ENCODE assay signal across 15 cellular contexts in genomic region chr16:67961551-67961957, GRCh38. TPM values are rescaled to one million over a fixed set of nuclear protein-coding genes. Genes with fewer than 3 reads are reported as not detected.
DNase-seq lines count a peak whose midpoint lies in the region; ATAC-seq, FAIRE-seq and TF ChIP-seq lines count a peak whose summit lies in the region.
"Had no signal": no experiment of that assay in that cellular context is flagged by ENCODE, and none has a peak within 500 bp of the region (broad histone marks: within the 10 kb centered on the region; RNA-seq: fewer than 3 reads in every experiment).

No MANE protein-coding gene starts in this region.

- TF ChIP-seq CTCF in K562 (IDR thresholded peaks at IDR 0.05 in 2 of 3, conservative IDR thresholded peaks at IDR 0.05 in 1 of 3; ENCODE audit: insufficient read depth in 2 of 3, low read depth in 1 of 3, low read length in 3 of 3), result no peak

- H3K9me3 ChIP-seq in K562 (replicated peaks; ENCODE audit: control insufficient read depth, insufficient read depth, low read depth, low read length), result no peaks in the 10 kb centered on the region
- no peaks in the 10 kb centered on the region for H3K9me3 ChIP-seq in CD4-positive, alpha-beta memory T cell (ENCODE audit: control insufficient read depth in 1 of 2, low read length in 2 of 2)

- peaks cover 0 to 14% (median 3%) of the 10 kb centered on the region in 4 donors for H3K4me1 Mint-ChIP-seq in CD4-positive, alpha-beta memory T cell

- in situ Hi-C loops in K562 (cut with MboI), result no loop called here

- FAIRE-seq in K562 (lab: Jason Lieb, UNC) (no peak), GM12892 (lab: Jason Lieb, UNC) (no peak)
- FAIRE-seq: endothelial cell of umbilical vein, islet of Langerhans had no signal

- H3K9ac ChIP-seq in K562 (ENCODE audit: insufficient read depth in 1 of 2, low read depth in 2 of 2, low read length in 2 of 2), result 0 out of 4 replicates have a peak overlapping the region, but pooled peaks of 1 of the 2 experiments have one; percentile 24

- peaks cover 14 to 38% of the 10 kb centered on the region in 2 experiments; a peak in 4 of 5 replicates for H3K4me1 ChIP-seq in K562 (replicated peaks in 1 of 2; ENCODE audit: control insufficient read depth in 2 of 2, insufficient read depth in 2 of 2, low read length in 2 of 2)
- H3K4me1 ChIP-seq in CD4-positive, alpha-beta memory T cell (ENCODE audit: insufficient read depth, low read length), result peaks cover 3% of the 10 kb centered on the region

- no peak overlapping the region for H3K4me2 ChIP-seq in K562 (ENCODE audit: insufficient read depth, low read length)

- H3K27me3 ChIP-seq in K562 (ENCODE audit: control insufficient read depth in 2 of 2, insufficient read depth in 2 of 2, low read length in 2 of 2), result no peaks in the 10 kb centered on the region
- H3K27me3 ChIP-seq in CD4-positive, alpha-beta memory T cell (ENCODE audit: insufficient read depth, low read length), result no peaks in the 10 kb centered on the region

- no peaks in the 10 kb centered on the region for H3K27me3 Mint-ChIP-seq in CD4-positive, alpha-beta memory T cell
- H3K27me3 Mint-ChIP-seq: activated CD4-positive, alpha-beta memory T cell treated with anti-CD3 and anti-CD28 coated beads, Interleukin-2, amount 10 ng/mL, durations not matched to agents 7 days and 5 days had no signal

- TF ChIP-seq POLR2A in K562 (conservative IDR thresholded peaks at IDR 0.05) (no peak), erythroblast (IDR thresholded peaks at IDR 0.05; ENCODE audit: low read length) (no peak), GM12892 (IDR thresholded peaks at IDR 0.05; ENCODE audit: low read depth, low read length) (no peak)

- peaks cover 9% of the 10 kb centered on the region for H3K9me1 ChIP-seq in K562 (ENCODE audit: control insufficient read depth, insufficient read depth, low read length)

- peaks cover 73% of the 10 kb centered on the region; the same call in 2 of the 3 replicates for H3K36me3 ChIP-seq in K562 (ENCODE audit: control insufficient read depth, insufficient read depth, low read length)
- peaks cover 18% of the 10 kb centered on the region for H3K36me3 ChIP-seq in CD4-positive, alpha-beta memory T cell (ENCODE audit: insufficient read depth, low read length)

- DNase-seq in COR-L47 (lab: John Stamatoyannopoulos, UW), result peak; percentile 100
- DNase-seq in NCI-H2029 treated with DMSO at 0.1 percent for 48 hours (lab: John Stamatoyannopoulos, UW), result peak; percentile 80
- no peak for DNase-seq in K562 (ENCODE audit: extremely low read depth in 1 of 4, low spot score in 3 of 4)
- peak; percentile 73 for DNase-seq in mucosa of gallbladder (ENCODE audit: low spot score)
- DNase-seq in NCI-H1694 treated with DMSO at 0.1 percent for 48 hours (lab: John Stamatoyannopoulos, UW), result no peak
- DNase-seq in CD4-positive, alpha-beta memory T cell, result no peak
- DNase-seq in erythroblast (lab: John Stamatoyannopoulos, UW), result no peak
- DNase-seq in GM12892 (ENCODE audit: insufficient read length), result no peak
- DNase-seq: activated CD4-positive, alpha-beta memory T cell treated with anti-CD3 and anti-CD28 coated beads, Interleukin-2, amount 10 ng/mL, durations not matched to agents 7 days and 5 days; amniotic stem cell; H9 had no signal

- H3K9me3 Mint-ChIP-seq in CD4-positive, alpha-beta memory T cell, result peaks cover 0 to 2% (median 0%) of the 10 kb centered on the region in 8 donors
- H3K9me3 Mint-ChIP-seq: activated CD4-positive, alpha-beta memory T cell treated with anti-CD3 and anti-CD28 coated beads, Interleukin-2, amount 10 ng/mL, durations not matched to agents 7 days and 5 days; H9 had no signal

- peaks cover 7% of the 10 kb centered on the region; the same call in 2 of the 3 replicates for H3K79me2 ChIP-seq in K562 (ENCODE audit: control insufficient read depth, insufficient read depth, low read length)

- no peak overlapping the region for H2AFZ ChIP-seq in K562 (ENCODE audit: low read depth, low read length)

- peaks cover 18% of the 10 kb centered on the region for H4K20me1 ChIP-seq in K562 (replicated peaks; ENCODE audit: control insufficient read depth, insufficient read depth, low read length)

- no peak overlapping the region for H3K4me3 Mint-ChIP-seq in CD4-positive, alpha-beta memory T cell
- H3K4me3 Mint-ChIP-seq: activated CD4-positive, alpha-beta memory T cell treated with anti-CD3 and anti-CD28 coated beads, Interleukin-2, amount 10 ng/mL, durations not matched to agents 7 days and 5 days; H9 had no signal

- no peak for TF ChIP-seq RAD21 in K562 (CRISPR knock-in tag; conservative IDR thresholded peaks at IDR 0.05 in 1 of 2, IDR thresholded peaks at IDR 0.05 in 1 of 2)

- ATAC-seq in K562, result no peak

- POLR2A ChIA-PET in K562 (lab: Yijun Ruan, JAX), result no interaction called here
- POLR2A ChIA-PET in CD4-positive, alpha-beta memory T cell (lab: Charles Lee; ENCODE audit: partially characterized antibody), result no interaction called here

- CTCF ChIA-PET in K562 (lab: Yijun Ruan, JAX; ENCODE audit: low intra/inter-chr PET ratio), result no interaction called here
- CTCF ChIA-PET in CD4-positive, alpha-beta memory T cell (lab: Charles Lee; ENCODE audit: partially characterized antibody), result interaction anchor here (1.2 kb wide), 1 partner anchor 145 kb away, joined by 6 read pairs; no protein-coding TSS in a partner anchor

- H3K27ac Mint-ChIP-seq in CD4-positive, alpha-beta memory T cell, result no peak overlapping the region
- H3K27ac Mint-ChIP-seq: activated CD4-positive, alpha-beta memory T cell treated with anti-CD3 and anti-CD28 coated beads, Interleukin-2, amount 10 ng/mL, durations not matched to agents 7 days and 5 days had no signal

- WGBS in K562 (ENCODE audit: insufficient coverage, low coverage, missing lambda C conversion rate), result 95% methylated on average over 9 of the region's 13 CpGs

- intact Hi-C loops in K562 (cut with micrococcal nuclease), result no loop called here
- intact Hi-C loops in CD4-positive, alpha-beta memory T cell (cut with micrococcal nuclease), result no loop called here

- TF ChIP-seq EP300 in K562 (IDR thresholded peaks at IDR 0.05; ENCODE audit: low read length), result no peak

- no TSS peak for BruUV-seq in K562 (replicated peaks; lab: Mats Ljungman, UMichigan)

- H3K36me3 Mint-ChIP-seq in CD4-positive, alpha-beta memory T cell, result peaks cover 10 to 20% of the 10 kb centered on the region in 2 donors

- H3K27ac ChIP-seq in K562 (ENCODE audit: extremely low read depth, low read depth, low read length), result no peak overlapping the region
- H3K27ac ChIP-seq in CD4-positive, alpha-beta memory T cell (ENCODE audit: low read depth, low read length), result no peak overlapping the region

- H3K4me3 ChIP-seq in K562, result no peak overlapping the region
- H3K4me3 ChIP-seq in CD4-positive, alpha-beta memory T cell (ENCODE audit: low read length in 2 of 2), result no peak overlapping the region

RNA-seq across cellular contexts. Expression of gene SLC12A4, which starts 6.9 kb away (rescaled TPM):
- 178 and 539 TPM in 2 replicates for total RNA-seq in K562 (2011; cell fraction: chromatin; rRNA removed; ENCODE audit: low replicate concordance)
- 265 and 279 TPM in 2 replicates for total RNA-seq in K562 (2011; cell fraction: nucleolus; rRNA removed)
- 167 and 175 TPM in 2 replicates for total RNA-seq in K562 (2011; cell fraction: nucleoplasm; rRNA removed)
- 15.0 and 16.9 TPM in 2 replicates for total RNA-seq in K562 (2014; rRNA removed)
- 9.9 and 10.0 TPM in 2 replicates for total RNA-seq in K562 (2014; rRNA removed; fragmentation: Illumina TruSeq; extraction: Trizol)
- total RNA-seq in K562 (2015; rRNA removed; fragmentation: Illumina TruSeq; extraction: Trizol), result 10.4 and 11.6 TPM in 2 replicates
- total RNA-seq in K562 (2021), result 32.8 and 43.5 TPM in 2 replicates
- polyA plus RNA-seq in K562 (2011; rRNA removed), result 22.9 and 48.4 TPM in 2 replicates
- 30.2 and 36.7 TPM in 2 replicates for polyA plus RNA-seq in K562 (2011; cell fraction: cytosol; rRNA removed)
- polyA plus RNA-seq in K562 (2011; cell fraction: nucleus; rRNA removed), result 238 and 295 TPM in 2 replicates
- 24.3 and 29.4 TPM in 2 replicates for polyA plus RNA-seq in K562 (2012)
- polyA plus RNA-seq in K562 (2014; fragmentation: Illumina TruSeq; extraction: Trizol), result 24.1 and 30.0 TPM in 2 replicates
- 1 to 10 TPM in 1 of 2 experiments, under 1 TPM in 1; 0.75 to 1.8 TPM for polyA plus RNA-seq in K562 (2014; fragmentation: Nextera tagmentation; extraction: Ambion mirVana)
- 25.1 and 32.7 TPM in 2 replicates for polyA plus RNA-seq in K562 (2014; rRNA removed)
- 24.9 and 34.3 TPM in 2 replicates for polyA minus RNA-seq in K562 (2011; rRNA and poly(A)+ RNA removed)
- 24.5 and 42.6 TPM in 2 replicates for polyA minus RNA-seq in K562 (2011; cell fraction: cytosol; rRNA and poly(A)+ RNA removed)
- 67.9 and 90.5 TPM in 2 replicates for polyA minus RNA-seq in K562 (2011; cell fraction: nucleus; rRNA and poly(A)+ RNA removed)
- total RNA-seq in mucosa of gallbladder, result 76.6 TPM
- total RNA-seq in CD4-positive, alpha-beta memory T cell, result 10 to 100 TPM; 33.2 to 33.5 TPM
- polyA plus RNA-seq in CD4-positive, alpha-beta memory T cell, result 1 to 10 TPM; 4.0 to 5.1 TPM
- polyA plus RNA-seq in GM12892 (2012; ENCODE audit: missing spikeins), result 22.4 TPM

RNA-seq across cellular contexts. Expression of gene LCAT, which starts 17.6 kb away (rescaled TPM):
- 40.9 and 121 TPM in 2 replicates for total RNA-seq in K562 (2011; cell fraction: chromatin; rRNA removed; ENCODE audit: low replicate concordance)
- 59.7 and 75.9 TPM in 2 replicates for total RNA-seq in K562 (2011; cell fraction: nucleolus; rRNA removed)
- total RNA-seq in K562 (2011; cell fraction: nucleoplasm; rRNA removed), result 41.1 and 47.6 TPM in 2 replicates
- total RNA-seq in K562 (2014; rRNA removed) (6.8 and 9.0 TPM in 2 replicates), K562 (2014; rRNA removed; fragmentation: Illumina TruSeq; extraction: Trizol) (3.0 and 3.2 TPM in 2 replicates), K562 (2015; rRNA removed; fragmentation: Illumina TruSeq; extraction: Trizol) (4.1 and 4.5 TPM in 2 replicates), K562 (2021) (14.2 and 21.0 TPM in 2 replicates), mucosa of gallbladder (30.3 TPM)
- polyA plus RNA-seq in K562 (2011; rRNA removed) (6.7 and 14.9 TPM in 2 replicates), K562 (2014; fragmentation: Illumina TruSeq; extraction: Trizol) (5.0 and 5.6 TPM in 2 replicates), K562 (2014; fragmentation: Nextera tagmentation; extraction: Ambion mirVana) (under 1 TPM; 0.46 to 0.94 TPM), K562 (2014; rRNA removed) (7.6 and 14.9 TPM in 2 replicates)
- polyA plus RNA-seq in K562 (2011; cell fraction: cytosol; rRNA removed), result 9.5 and 10.8 TPM in 2 replicates
- polyA plus RNA-seq in K562 (2011; cell fraction: nucleus; rRNA removed), result 72.6 and 86.1 TPM in 2 replicates
- 14.1 and 15.5 TPM in 2 replicates for polyA plus RNA-seq in K562 (2012)
- 1.5 and 2.2 TPM in 2 replicates for polyA minus RNA-seq in K562 (2011; rRNA and poly(A)+ RNA removed)
- polyA minus RNA-seq in K562 (2011; cell fraction: cytosol; rRNA and poly(A)+ RNA removed), result 2.3 and 6.2 TPM in 2 replicates
- polyA minus RNA-seq in K562 (2011; cell fraction: nucleus; rRNA and poly(A)+ RNA removed), result 8.9 and 10.0 TPM in 2 replicates
- total RNA-seq in CD4-positive, alpha-beta memory T cell, result 10 to 100 TPM; 18.2 to 20.3 TPM
- 1 to 10 TPM in 1 of 2 donors, not detected in 1; 1.9 TPM for polyA plus RNA-seq in CD4-positive, alpha-beta memory T cell
- polyA plus RNA-seq in GM12892 (2012; ENCODE audit: missing spikeins), result 11.3 TPM

RNA-seq across cellular contexts. Expression of gene DPEP3, which starts 18.7 kb away (rescaled TPM):
- not detected in 2 replicates for total RNA-seq in K562 (2011; cell fraction: chromatin; rRNA removed; ENCODE audit: low replicate concordance)
- not detected in 2 replicates for total RNA-seq in K562 (2011; cell fraction: nucleolus; rRNA removed)
- not detected in 2 replicates for total RNA-seq in K562 (2011; cell fraction: nucleoplasm; rRNA removed)
- total RNA-seq in K562 (2014; rRNA removed), result not detected in 2 replicates
- total RNA-seq in K562 (2014; rRNA removed; fragmentation: Illumina TruSeq; extraction: Trizol), result not detected in 2 replicates
- not detected in 2 replicates for total RNA-seq in K562 (2015; rRNA removed; fragmentation: Illumina TruSeq; extraction: Trizol)
- not detected in 2 replicates for total RNA-seq in K562 (2021)
- not detected in 2 replicates for polyA plus RNA-seq in K562 (2011; rRNA removed)
- 0.06 TPM in 1 of 2 replicates, not detected in the other for polyA plus RNA-seq in K562 (2011; cell fraction: cytosol; rRNA removed)
- 0.07 TPM in 1 of 2 replicates, not detected in the other for polyA plus RNA-seq in K562 (2011; cell fraction: nucleus; rRNA removed)
- not detected in 2 replicates for polyA plus RNA-seq in K562 (2012)
- not detected in 2 replicates for polyA plus RNA-seq in K562 (2014; fragmentation: Illumina TruSeq; extraction: Trizol)
- polyA plus RNA-seq in K562 (2014; fragmentation: Nextera tagmentation; extraction: Ambion mirVana), result not detected
- not detected in 2 replicates for polyA plus RNA-seq in K562 (2014; rRNA removed)
- polyA minus RNA-seq in K562 (2011; rRNA and poly(A)+ RNA removed), result not detected in 2 replicates
- not detected in 2 replicates for polyA minus RNA-seq in K562 (2011; cell fraction: cytosol; rRNA and poly(A)+ RNA removed)
- polyA minus RNA-seq in K562 (2011; cell fraction: nucleus; rRNA and poly(A)+ RNA removed), result not detected in 2 replicates
- total RNA-seq in mucosa of gallbladder, result not detected
- total RNA-seq in CD4-positive, alpha-beta memory T cell, result 1 to 10 TPM in 1 of 2 experiments, under 1 TPM in 1; 0.91 to 1.2 TPM
- not detected for polyA plus RNA-seq in CD4-positive, alpha-beta memory T cell
- polyA plus RNA-seq in GM12892 (2012; ENCODE audit: missing spikeins), result 0.30 TPM
- total RNA-seq: endothelial cell of umbilical vein, G401 had no signal
- polyA plus RNA-seq: AG04450 had no signal

RNA-seq across cellular contexts. Expression of gene PSMB10, which starts 24.9 kb away (rescaled TPM):
- total RNA-seq in K562 (2011; cell fraction: chromatin; rRNA removed; ENCODE audit: low replicate concordance), result 1.6 and 9.1 TPM in 2 replicates
- total RNA-seq in K562 (2011; cell fraction: nucleolus; rRNA removed), result 14.7 and 18.7 TPM in 2 replicates
- total RNA-seq in K562 (2011; cell fraction: nucleoplasm; rRNA removed), result 7.4 and 9.6 TPM in 2 replicates
- total RNA-seq in K562 (2014; rRNA removed), result 101 and 105 TPM in 2 replicates
- 17.9 and 24.9 TPM in 2 replicates for total RNA-seq in K562 (2014; rRNA removed; fragmentation: Illumina TruSeq; extraction: Trizol)
- total RNA-seq in K562 (2015; rRNA removed; fragmentation: Illumina TruSeq; extraction: Trizol), result 53.1 and 53.4 TPM in 2 replicates
- 73.0 and 73.1 TPM in 2 replicates for total RNA-seq in K562 (2021)
- 17.3 and 21.0 TPM in 2 replicates for polyA plus RNA-seq in K562 (2011; rRNA removed)
- 46.1 and 143 TPM in 2 replicates for polyA plus RNA-seq in K562 (2011; cell fraction: cytosol; rRNA removed)
- polyA plus RNA-seq in K562 (2011; cell fraction: nucleus; rRNA removed), result 17.2 and 24.0 TPM in 2 replicates
- 84.8 and 94.3 TPM in 2 replicates for polyA plus RNA-seq in K562 (2012)
- 11.7 and 44.6 TPM in 2 replicates for polyA plus RNA-seq in K562 (2014; fragmentation: Illumina TruSeq; extraction: Trizol)
- polyA plus RNA-seq in K562 (2014; fragmentation: Nextera tagmentation; extraction: Ambion mirVana), result 10 to 100 TPM; 33.5 to 51.0 TPM
- 94.1 and 118 TPM in 2 replicates for polyA plus RNA-seq in K562 (2014; rRNA removed)
- 2.5 and 3.3 TPM in 2 replicates for polyA minus RNA-seq in K562 (2011; rRNA and poly(A)+ RNA removed)
- polyA minus RNA-seq in K562 (2011; cell fraction: cytosol; rRNA and poly(A)+ RNA removed), result 20.3 and 25.1 TPM in 2 replicates
- 13.1 and 14.0 TPM in 2 replicates for polyA minus RNA-seq in K562 (2011; cell fraction: nucleus; rRNA and poly(A)+ RNA removed)
- 68.8 TPM for total RNA-seq in mucosa of gallbladder
- total RNA-seq in CD4-positive, alpha-beta memory T cell, result 100 to 1,000 TPM; 147 to 152 TPM
- 100 to 1,000 TPM; 461 to 777 TPM for polyA plus RNA-seq in CD4-positive, alpha-beta memory T cell
- polyA plus RNA-seq in GM12892 (2012; ENCODE audit: missing spikeins), result 130 TPM

RNA-seq across cellular contexts. Expression of gene CTRL, which starts 29.9 kb away (rescaled TPM):
- total RNA-seq in K562 (2011; cell fraction: chromatin; rRNA removed; ENCODE audit: low replicate concordance), result 6.7 and 9.8 TPM in 2 replicates
- 9.2 and 10.8 TPM in 2 replicates for total RNA-seq in K562 (2011; cell fraction: nucleolus; rRNA removed)
- total RNA-seq in K562 (2011; cell fraction: nucleoplasm; rRNA removed), result 3.4 and 3.5 TPM in 2 replicates
- total RNA-seq in K562 (2014; rRNA removed) (4.0 and 5.6 TPM in 2 replicates), K562 (2014; rRNA removed; fragmentation: Illumina TruSeq; extraction: Trizol) (2.0 and 2.4 TPM in 2 replicates), K562 (2015; rRNA removed; fragmentation: Illumina TruSeq; extraction: Trizol) (2.4 and 3.4 TPM in 2 replicates), K562 (2021) (3.8 and 4.1 TPM in 2 replicates), mucosa of gallbladder (1.1 TPM)
- polyA plus RNA-seq in K562 (2011; rRNA removed) (1.4 TPM in 2 replicates), K562 (2014; fragmentation: Illumina TruSeq; extraction: Trizol) (3.3 TPM in 2 replicates), K562 (2014; fragmentation: Nextera tagmentation; extraction: Ambion mirVana) (1 to 10 TPM; 1.7 to 2.5 TPM), K562 (2014; rRNA removed) (5.2 and 5.5 TPM in 2 replicates)
- 2.0 and 5.9 TPM in 2 replicates for polyA plus RNA-seq in K562 (2011; cell fraction: cytosol; rRNA removed)
- 4.2 and 10.5 TPM in 2 replicates for polyA plus RNA-seq in K562 (2011; cell fraction: nucleus; rRNA removed)
- polyA plus RNA-seq in K562 (2012), result 1.8 and 4.6 TPM in 2 replicates
- 0.75 and 1.7 TPM in 2 replicates for polyA minus RNA-seq in K562 (2011; rRNA and poly(A)+ RNA removed)
- polyA minus RNA-seq in K562 (2011; cell fraction: cytosol; rRNA and poly(A)+ RNA removed), result 0.95 and 1.7 TPM in 2 replicates
- polyA minus RNA-seq in K562 (2011; cell fraction: nucleus; rRNA and poly(A)+ RNA removed), result 0.78 and 2.2 TPM in 2 replicates
- total RNA-seq in CD4-positive, alpha-beta memory T cell, result 1 to 10 TPM; 5.1 to 8.6 TPM
- 1 to 10 TPM in 1 of 2 donors, under 1 TPM in 1; 0.41 to 1.8 TPM for polyA plus RNA-seq in CD4-positive, alpha-beta memory T cell
- polyA plus RNA-seq in GM12892 (2012; ENCODE audit: missing spikeins), result 2.9 TPM
- total RNA-seq: G401 had no signal

Comparison
In these comparisons a context has a peak if more than half of its experiments do, and no peak if none do; other contexts are left out.
1. DNase-seq: peak in COR-L47 (single experiment), NCI-H2029 treated with DMSO at 0.1 percent for 48 hours (single experiment) and mucosa of gallbladder (single experiment); none in K562 (0 of 4), NCI-H1694 treated with DMSO at 0.1 percent for 48 hours (single experiment), CD4-positive, alpha-beta memory T cell (0 of 5), erythroblast (0 of 2) and GM12892 (single experiment).